32 cellular contexts compared by ENCODE assay signal in genomic region chr3:13841826-13842225, GRCh38. TPM values are rescaled to one million over a fixed set of nuclear protein-coding genes. Genes with fewer than 3 reads are reported as not detected.
"Had no signal": no experiment of that assay in that cellular context is flagged by ENCODE, and none has a peak within 500 bp of the region (broad histone marks: within the 10 kb centered on the region; RNA-seq: fewer than 3 reads in every experiment).

No MANE protein-coding gene starts in this region.

- DNase-seq: activated B cell treated with CpG ODN at 0.5 μM for 24 hours; activated CD4-positive, alpha-beta memory T cell treated with anti-CD3 and anti-CD28 coated beads, Interleukin-2, amount 10 ng/mL, durations not matched to agents 7 days and 5 days; activated CD4-positive, alpha-beta T cell treated with anti-CD3 and anti-CD28 coated beads for 48 hours; activated CD4-positive, CD25-positive, alpha-beta regulatory T cell treated with anti-CD3 and anti-CD28 coated beads, Interleukin-2, amount 50 U/mL, for 72 hours; activated CD8-positive, alpha-beta memory T cell treated with anti-CD3 and anti-CD28 coated beads for 24 hours; activated CD8-positive, alpha-beta memory T cell treated with anti-CD3 and anti-CD28 coated beads, Interleukin-2, amount 10 ng/mL, durations not matched to agents 7 days and 5 days; activated CD8-positive, alpha-beta memory T cell treated with anti-CD3 and anti-CD28 coated beads, Interleukin-2, amount 50 U/mL, for 48 hours; activated effector memory CD4-positive, alpha-beta T cell treated with Interleukin-2 at 50 U/mL for 16 hours; activated naive CD4-positive, alpha-beta T cell treated with anti-CD3 and anti-CD28 coated beads, Interleukin-2, amount 10 ng/mL, durations not matched to agents 7 days and 5 days; activated naive CD8-positive, alpha-beta T cell treated with anti-CD3 and anti-CD28 coated beads, Interleukin-2, amount 50 U/mL, for 24 hours; activated T-cell treated with anti-CD3 and anti-CD28 coated beads, Interleukin-2, amount 50 U/mL, for 48 hours; anterior cingulate cortex; central memory CD4-positive, alpha-beta T cell; NCI-H1105; NCI-H1436; NCI-H1694; NCI-H1930; NCI-H2081 treated with DMSO at 0.1 percent for 48 hours; NCI-H510A; NCI-H526; NCI-H748 treated with DMSO at 0.1 percent for 48 hours; SIG-M5; T-helper 1 cell; T-helper 2 cell; T-helper 9 cell had no signal

- H3K27ac ChIP-seq: VCaP had no signal

- ATAC-seq: activated CD8-positive, alpha-beta memory T cell treated with anti-CD3 and anti-CD28 coated beads, Interleukin-2, amount 10 ng/mL, durations not matched to agents 7 days and 5 days; activated naive CD8-positive, alpha-beta T cell treated with anti-CD3 and anti-CD28 coated beads, Interleukin-2, amount 50 U/mL, for 24 hours; K562; Panc1; Right ventricle myocardium inferior; SK-N-SH treated with all-trans-retinoic acid at 6 μM for 48 hours had no signal

- H3K4me3 ChIP-seq: K562 had no signal

RNA-seq across cellular contexts. Expression of gene WNT7A, which starts 38.0 kb away (rescaled TPM):
- total RNA-seq: activated B cell treated with CpG ODN at 0.5 μM for 24 hours; activated CD8-positive, alpha-beta memory T cell treated with anti-CD3 and anti-CD28 coated beads, Interleukin-2, amount 10 ng/mL, durations not matched to agents 7 days and 5 days; K562; OCI-LY7; Right ventricle myocardium inferior; SK-MEL-5 had no signal
